Comparison of ENCODE assay signal across 7 cellular contexts in the genomic region with DNA sequence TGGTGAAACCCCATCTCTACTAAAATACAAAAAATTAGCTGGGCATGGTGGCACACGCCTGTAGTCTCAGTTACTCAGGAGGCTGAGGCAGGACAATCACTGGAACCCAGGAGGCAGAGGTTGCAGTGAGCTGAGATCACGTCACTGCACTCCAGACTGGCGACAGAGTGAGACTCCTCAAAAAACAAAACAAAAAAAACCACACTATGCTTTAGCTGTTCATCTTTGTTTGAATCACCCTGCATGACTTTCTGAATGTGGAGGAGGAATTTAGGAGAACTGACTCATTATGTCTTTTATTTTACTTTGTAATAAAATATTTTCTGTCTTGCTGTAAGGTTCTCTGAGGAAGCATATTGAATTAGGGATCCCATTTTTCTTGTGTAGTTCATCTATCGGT.
DNase-seq lines count a peak whose midpoint lies in the region; ATAC-seq, FAIRE-seq and TF ChIP-seq lines count a peak whose summit lies in the region.
"Not testable (repeated sequence)": the region's sequence is repeated elsewhere in the genome, so short reads cannot be mapped to it uniquely, and the experiment has no call there.

No MANE protein-coding gene starts in this region.

- intact Hi-C loops in activated CD4-positive, alpha-beta T cell treated with anti-CD3 and anti-CD28 coated beads for 36 hours (cut with DNase I, micrococcal nuclease), result not testable (repeated sequence)

- not testable (repeated sequence) for TF ChIP-seq CTCF in AG10803 (conservative IDR thresholded peaks at IDR 0.05; ENCODE audit: low read length); bronchial epithelial cell (IDR thresholded peaks at IDR 0.05; ENCODE audit: insufficient read depth, low read length, severe bottlenecking); foreskin fibroblast (IDR thresholded peaks at IDR 0.05; ENCODE audit: low read depth, low read length)

- ATAC-seq in activated CD4-positive, alpha-beta T cell treated with anti-CD3 and anti-CD28 coated beads for 36 hours, result peak; percentile 64

- H3K9me3 Mint-ChIP-seq in activated CD4-positive, alpha-beta T cell treated with anti-CD3 and anti-CD28 coated beads for 36 hours (ENCODE audit: low read depth), result not testable (repeated sequence)

- not testable (repeated sequence) for FAIRE-seq in bronchial epithelial cell (lab: Jason Lieb, UNC)

- not testable (repeated sequence) for H3K4me1 Mint-ChIP-seq in activated CD4-positive, alpha-beta T cell treated with anti-CD3 and anti-CD28 coated beads for 36 hours

- peaks cover 33% of the 10 kb centered on the region for H3K36me3 Mint-ChIP-seq in activated CD4-positive, alpha-beta T cell treated with anti-CD3 and anti-CD28 coated beads for 36 hours (ENCODE audit: low read depth)

- not testable (repeated sequence) for H3K4me3 ChIP-seq in AG10803 (ENCODE audit: low read length); bronchial epithelial cell (ENCODE audit: low read depth, low read length); foreskin fibroblast (ENCODE audit: low read depth in 1 of 2, low read length in 2 of 2)

- not testable (repeated sequence) for H3K36me3 ChIP-seq in bronchial epithelial cell (ENCODE audit: control insufficient read depth, insufficient read depth, low read length)

- POLR2A ChIA-PET in activated CD4-positive, alpha-beta T cell treated with anti-CD3 and anti-CD28 coated beads for 36 hours (lab: Charles Lee), result not testable (repeated sequence)

- H3K27me3 Mint-ChIP-seq in activated CD4-positive, alpha-beta T cell treated with anti-CD3 and anti-CD28 coated beads for 36 hours, result not testable (repeated sequence)

- not testable (repeated sequence) for H3K27me3 ChIP-seq in bronchial epithelial cell (ENCODE audit: control insufficient read depth, insufficient read depth, low read length)

- DNase-seq in AG10803 (ENCODE audit: low read depth), result peak; percentile 55
- peak; percentile 19 for DNase-seq in GM03348 (ENCODE audit: low spot score)
- DNase-seq in LHCN-M2 (ENCODE audit: low read depth), result peak; percentile 65
- not testable (repeated sequence) for DNase-seq in activated CD4-positive, alpha-beta T cell treated with anti-CD3 and anti-CD28 coated beads for 36 hours
- peak; percentile 33 for DNase-seq in bronchial epithelial cell (ENCODE audit: low read depth)
- peak; percentile 28 to 42 for DNase-seq in foreskin fibroblast
- DNase-seq in stimulated activated CD4-positive, alpha-beta T cell treated with anti-CD3 and anti-CD28 coated beads, Interleukin-1b, Interleukin-23, amount 100 ng/mL, for 48 hours, result peak; percentile 11

- not testable (repeated sequence) for H3K27ac Mint-ChIP-seq in activated CD4-positive, alpha-beta T cell treated with anti-CD3 and anti-CD28 coated beads for 36 hours

- H3K4me3 Mint-ChIP-seq in activated CD4-positive, alpha-beta T cell treated with anti-CD3 and anti-CD28 coated beads for 36 hours, result not testable (repeated sequence)

- CTCF ChIA-PET in activated CD4-positive, alpha-beta T cell treated with anti-CD3 and anti-CD28 coated beads for 36 hours (lab: Charles Lee), result not testable (repeated sequence)
